Comparison of ENCODE assay signal across 13 cellular contexts in the genomic region with DNA sequence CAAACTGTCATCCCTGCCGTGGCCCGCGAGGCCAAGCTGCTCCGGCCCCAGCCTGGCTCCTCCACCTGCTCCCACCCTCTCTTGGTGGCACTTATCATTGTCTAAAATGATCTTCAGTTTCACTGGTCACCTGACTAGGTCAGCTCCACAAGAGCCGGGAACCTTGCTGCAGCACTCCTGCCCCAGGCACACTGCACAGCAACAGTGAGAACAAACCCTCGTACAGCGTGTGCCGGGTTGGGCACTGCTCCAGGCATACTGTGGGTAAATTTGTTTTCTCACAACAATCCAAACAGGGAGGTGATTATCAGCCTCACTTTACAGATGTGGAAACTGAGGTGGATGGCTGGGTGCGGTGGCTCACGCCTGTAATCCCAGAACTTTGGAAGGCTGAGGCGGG. TPM values are rescaled to one million over a fixed set of nuclear protein-coding genes. Genes with fewer than 3 reads are reported as not detected.
DNase-seq lines count a peak whose midpoint lies in the region; ATAC-seq and TF ChIP-seq lines count a peak whose summit lies in the region.
"Had no signal": no experiment of that assay in that cellular context is flagged by ENCODE, and none has a peak within 500 bp of the region (broad histone marks: within the 10 kb centered on the region; RNA-seq: fewer than 3 reads in every experiment).

No MANE protein-coding gene starts in this region.

- H3K27me3 Mint-ChIP-seq in T-helper 2 cell treated with Interferon-gamma antibody and Interleukin-4, amounts not matched to agents 5 μg/mL and 100 μg/mL, for 36 hours (ENCODE audit: low read depth), result no peaks in the 10 kb centered on the region
- H3K27me3 Mint-ChIP-seq in CD4-positive, alpha-beta T cell, result no peaks in the 10 kb centered on the region
- no peaks in the 10 kb centered on the region for H3K27me3 Mint-ChIP-seq in naive B cell

- H3K36me3 ChIP-seq in RWPE2 (ENCODE audit: low read depth), result peaks cover 78% of the 10 kb centered on the region

- POLR2A ChIA-PET in CD4-positive, alpha-beta T cell (lab: Charles Lee), result no interaction called here

- DNase-seq in T-helper 2 cell treated with Interferon-gamma antibody and Interleukin-4, amounts not matched to agents 5 μg/mL and 100 μg/mL, for 36 hours (ENCODE audit: low spot score), result no peak
- DNase-seq in T-helper 2 cell (no peak), RWPE2 (ENCODE audit: low spot score) (no peak), naive B cell (no peak), amygdala (lab: John Stamatoyannopoulos, UW) (no peak)
- no peak for DNase-seq in CD4-positive, alpha-beta T cell
- DNase-seq: activated CD4-positive, alpha-beta T cell treated with anti-CD3 and anti-CD28 coated beads for 48 hours; esophagus squamous epithelium; midbrain; NCI-H82; stimulated activated naive CD8-positive, alpha-beta T cell treated with anti-CD3 and anti-CD28 coated beads, Interleukin-15, Interleukin-2, amounts not matched to agents 100 U/mL and 50 U/mL, for 24 hours had no signal

- H3K4me3 ChIP-seq in RWPE2 (ENCODE audit: severe bottlenecking), result no peak overlapping the region
- H3K4me3 ChIP-seq: esophagus squamous epithelium had no signal

- CTCF ChIA-PET in CD4-positive, alpha-beta T cell (lab: Charles Lee), result no interaction called here

- peaks cover 60% of the 10 kb centered on the region for H3K36me3 Mint-ChIP-seq in T-helper 2 cell treated with Interferon-gamma antibody and Interleukin-4, amounts not matched to agents 5 μg/mL and 100 μg/mL, for 36 hours (ENCODE audit: low read depth)
- peaks cover 91% of the 10 kb centered on the region for H3K36me3 Mint-ChIP-seq in CD4-positive, alpha-beta T cell (ENCODE audit: low read depth)
- H3K36me3 Mint-ChIP-seq in naive B cell, result peaks cover 14 to 54% of the 10 kb centered on the region in 2 donors

- no peak for ATAC-seq in CD4-positive, alpha-beta T cell (ENCODE audit: poor library complexity)
- ATAC-seq in RWPE2 (ENCODE audit: low read depth) (no peak), naive B cell (ENCODE audit: low read depth in 2 of 2) (no peak), HG03097 (IDR thresholded peaks at IDR 0.05; ENCODE audit: low FRiP score, unreplicated experiment) (no peak), GM21447 (IDR thresholded peaks at IDR 0.05; ENCODE audit: unreplicated experiment) (no peak)
- ATAC-seq: stimulated activated naive CD8-positive, alpha-beta T cell treated with anti-CD3 and anti-CD28 coated beads, Interleukin-15, Interleukin-2, amounts not matched to agents 100 U/mL and 50 U/mL, for 24 hours had no signal

- TF ChIP-seq CTCF in CD4-positive, alpha-beta T cell (IDR thresholded peaks at IDR 0.05), result no peak
- no peak for TF ChIP-seq CTCF in RWPE2 (IDR thresholded peaks at IDR 0.05; ENCODE audit: poor library complexity, severe bottlenecking)

- H3K4me1 Mint-ChIP-seq in T-helper 2 cell treated with Interferon-gamma antibody and Interleukin-4, amounts not matched to agents 5 μg/mL and 100 μg/mL, for 36 hours (ENCODE audit: low read depth), result peaks cover 30% of the 10 kb centered on the region
- peaks cover 67% of the 10 kb centered on the region for H3K4me1 Mint-ChIP-seq in CD4-positive, alpha-beta T cell (ENCODE audit: low read depth)
- peaks cover 42 to 56% (median 43%) of the 10 kb centered on the region in 3 donors for H3K4me1 Mint-ChIP-seq in naive B cell

- no peak overlapping the region for H3K27ac ChIP-seq in CD4-positive, alpha-beta T cell (ENCODE audit: low read depth, low read length)
- peak overlapping the region; percentile 88 for H3K27ac ChIP-seq in RWPE2 (ENCODE audit: poor library complexity, severe bottlenecking)

- no peaks in the 10 kb centered on the region for H3K27me3 ChIP-seq in CD4-positive, alpha-beta T cell (ENCODE audit: control insufficient read depth, insufficient read depth, low read length)
- H3K27me3 ChIP-seq in RWPE2 (ENCODE audit: insufficient read depth, poor library complexity, severe bottlenecking), result no peaks in the 10 kb centered on the region
- H3K27me3 ChIP-seq: esophagus squamous epithelium had no signal

- H3K27ac Mint-ChIP-seq in T-helper 2 cell treated with Interferon-gamma antibody and Interleukin-4, amounts not matched to agents 5 μg/mL and 100 μg/mL, for 36 hours, result peak overlapping the region; percentile 20
- peak overlapping the region; percentile 89 for H3K27ac Mint-ChIP-seq in CD4-positive, alpha-beta T cell
- peak overlapping the region in 4 of 6 donors; percentile 60 to 84 (median 72) for H3K27ac Mint-ChIP-seq in naive B cell

- H3K4me1 ChIP-seq in RWPE2 (ENCODE audit: insufficient read depth, poor library complexity, severe bottlenecking), result peaks cover 26% of the 10 kb centered on the region

- no peaks in the 10 kb centered on the region for H3K9me3 ChIP-seq in CD4-positive, alpha-beta T cell (ENCODE audit: control insufficient read depth, low read length)
- no peaks in the 10 kb centered on the region for H3K9me3 ChIP-seq in RWPE2 (ENCODE audit: severe bottlenecking)
- H3K9me3 ChIP-seq: esophagus squamous epithelium had no signal

- no peaks in the 10 kb centered on the region for H3K9me3 Mint-ChIP-seq in T-helper 2 cell treated with Interferon-gamma antibody and Interleukin-4, amounts not matched to agents 5 μg/mL and 100 μg/mL, for 36 hours
- no peaks in the 10 kb centered on the region for H3K9me3 Mint-ChIP-seq in CD4-positive, alpha-beta T cell
- no peaks in the 10 kb centered on the region for H3K9me3 Mint-ChIP-seq in naive B cell

- H3K4me3 Mint-ChIP-seq in T-helper 2 cell treated with Interferon-gamma antibody and Interleukin-4, amounts not matched to agents 5 μg/mL and 100 μg/mL, for 36 hours, result no peak overlapping the region
- no peak overlapping the region for H3K4me3 Mint-ChIP-seq in CD4-positive, alpha-beta T cell
- H3K4me3 Mint-ChIP-seq in naive B cell, result peak overlapping the region in 1 of 8 donors; percentile 1

- intact Hi-C loops in CD4-positive, alpha-beta T cell (cut with DNase I, micrococcal nuclease), result no loop called here

RNA-seq across cellular contexts. Expression of a gene that starts 8.9 kb away (rescaled TPM):
- total RNA-seq in CD4-positive, alpha-beta T cell, result 100 to 1,000 TPM in 1 of 2 experiments, 10 to 100 TPM in 1; 96.5 to 103 TPM
- polyA plus RNA-seq in naive B cell (ENCODE audit: low read depth in 6 of 6), result 100 to 1,000 TPM; 127 to 150 (median 140) TPM

RNA-seq across cellular contexts. Expression of a gene that starts 11.5 kb away (rescaled TPM):
- 1 to 10 TPM; 5.0 to 6.2 TPM for total RNA-seq in CD4-positive, alpha-beta T cell
- polyA plus RNA-seq in naive B cell (ENCODE audit: low read depth in 6 of 6), result 1 to 10 TPM in 5 of 6 donors, not detected in 1; 4.0 to 8.6 (median 5.1) TPM

RNA-seq across cellular contexts. Expression of a gene that starts 33.8 kb away (rescaled TPM):
- 10 to 100 TPM; 13.6 to 13.9 TPM for total RNA-seq in CD4-positive, alpha-beta T cell
- polyA plus RNA-seq in naive B cell (ENCODE audit: low read depth in 6 of 6), result 10 to 100 TPM; 11.7 to 30.9 (median 18.3) TPM

RNA-seq across cellular contexts. Expression of a gene that starts 46.3 kb away (rescaled TPM):
- total RNA-seq in CD4-positive, alpha-beta T cell, result 100 to 1,000 TPM; 105 to 113 TPM
- polyA plus RNA-seq in naive B cell (ENCODE audit: low read depth in 6 of 6), result 1 to 10 TPM in 5 of 6 donors, under 1 TPM in 1; 0.68 to 8.2 (median 3.8) TPM

Comparison
In these comparisons a context has a peak if more than half of its experiments do, and no peak if none do; other contexts are left out.
1. H3K27ac Mint-ChIP-seq: peak in every context shown above with its lines; median percentile 89 in CD4-positive, alpha-beta T cell; 72 in naive B cell; 20 in T-helper 2 cell treated with Interferon-gamma antibody and Interleukin-4, amounts not matched to agents 5 μg/mL and 100 μg/mL, for 36 hours.